ENCODE assay signal across 13 cellular contexts in the genomic region with DNA sequence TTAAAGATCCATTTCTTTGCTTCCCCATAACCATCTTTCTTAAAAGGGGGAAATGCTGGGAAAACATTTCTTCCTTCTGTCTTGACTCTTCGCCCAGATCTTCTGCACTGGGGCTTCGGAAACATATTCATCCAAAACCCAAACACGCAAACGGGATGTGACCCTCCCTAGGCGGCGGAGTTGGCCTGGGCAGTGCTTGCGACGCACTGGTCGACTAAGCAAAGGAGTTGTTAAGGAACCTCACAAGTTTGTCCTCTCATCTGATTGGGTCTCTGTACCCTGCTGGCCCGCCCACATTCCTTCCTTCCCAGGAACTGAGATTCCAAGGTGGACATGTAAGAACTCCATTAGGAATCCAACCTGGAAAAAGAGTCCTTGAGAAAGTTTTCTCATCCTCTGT. TPM values are rescaled to one million over a fixed set of nuclear protein-coding genes. Genes with fewer than 3 reads are reported as not detected.
DNase-seq lines count a peak whose midpoint lies in the region; ATAC-seq, FAIRE-seq and TF ChIP-seq lines count a peak whose summit lies in the region.
"Had no signal": no experiment of that assay in that cellular context is flagged by ENCODE, and none has a peak within 500 bp of the region (broad histone marks: within the 10 kb centered on the region; RNA-seq: fewer than 3 reads in every experiment).

No MANE protein-coding gene starts in this region.

- ATAC-seq in HepG2 (no peak), right cardiac atrium (peak; percentile 74 to 79)
- ATAC-seq: A549 had no signal

- CTCF ChIA-PET in HepG2 (lab: Yijun Ruan, JAX; ENCODE audit: low intra/inter-chr PET ratio, low total read pairs): no interaction called here
- CTCF ChIA-PET in Calu3 (lab: Charles Lee): no interaction called here

- no peak overlapping the region for H3K4me2 ChIP-seq in HepG2 (ENCODE audit: low read depth, low read length)
- H3K4me2 ChIP-seq: A549 had no signal

- H3K79me2 ChIP-seq in HepG2 (ENCODE audit: insufficient read depth, low read length): no peaks in the 10 kb centered on the region

- intact Hi-C loops in HepG2 (cut with micrococcal nuclease; ENCODE audit: unreplicated experiment) (no loop called here), right cardiac atrium (cut with DNase I) (no loop called here), ovary (cut with DNase I) (loop anchor here in 2 of 4 donors (10.0 kb wide), 3 partner anchors 190 to 600 kb away; no protein-coding TSS in a partner anchor), Calu3 (cut with micrococcal nuclease; ENCODE audit: unreplicated experiment) (no loop called here)

- H3K9ac ChIP-seq in liver (ENCODE audit: low read depth in 1 of 2, low read length in 2 of 2): no peak overlapping the region
- H3K9ac ChIP-seq in HepG2 (ENCODE audit: insufficient read depth, low read depth, low read length): no peak overlapping the region

- H3K27me3 Mint-ChIP-seq in Calu3 (ENCODE audit: unreplicated experiment): no peaks in the 10 kb centered on the region

- peaks cover 7% of the 10 kb centered on the region for H3K36me3 Mint-ChIP-seq in Calu3 (ENCODE audit: insufficient read depth, unreplicated experiment)

- peaks cover 0 to 5% (median 3%) of the 10 kb centered on the region in 4 donors for H3K27me3 ChIP-seq in liver (ENCODE audit: control insufficient read depth in 4 of 4, insufficient read depth in 4 of 4, low read length in 3 of 4)
- H3K27me3 ChIP-seq in HepG2 (ENCODE audit: control insufficient read depth in 1 of 2, insufficient read depth in 2 of 2, low read length in 2 of 2): no peaks in the 10 kb centered on the region
- H3K27me3 ChIP-seq in right cardiac atrium (ENCODE audit: control insufficient read depth, insufficient read depth): no peaks in the 10 kb centered on the region
- H3K27me3 ChIP-seq in ovary: no peaks in the 10 kb centered on the region

- H3K9me3 ChIP-seq in liver (ENCODE audit: control insufficient read depth in 4 of 4, low read length in 3 of 4) (no peaks in the 10 kb centered on the region), HepG2 (ENCODE audit: low read length) (peaks cover 54% of the 10 kb centered on the region), right cardiac atrium (ENCODE audit: control insufficient read depth, low read length) (no peaks in the 10 kb centered on the region), ovary (no peaks in the 10 kb centered on the region)
- H3K9me3 ChIP-seq: A549 had no signal

- DNase-seq in HepG2 (ENCODE audit: low spot score): no peak
- DNase-seq in right cardiac atrium: peak; percentile 73 to 86 (median 80)
- DNase-seq in ovary: peak; percentile 72 to 85 (median 83)
- no peak for DNase-seq in stimulated activated CD4-positive, alpha-beta T cell treated with anti-CD3 and anti-CD28 coated beads, Interleukin-2, amount 100 ng/mL, for 24 hours
- no peak for DNase-seq in NCI-H446 (lab: John Stamatoyannopoulos, UW)
- DNase-seq in KBM-7: no peak
- no peak for DNase-seq in Calu3
- DNase-seq: activated CD4-positive, alpha-beta T cell treated with anti-CD3 and anti-CD28 coated beads, Interleukin-2, amount 50 U/mL, for 48 hours; NCI-H1694 treated with DMSO at 0.1 percent for 48 hours; stimulated activated CD4-positive, alpha-beta T cell treated with anti-CD3 and anti-CD28 coated beads, Interleukin-12 subunit alpha, Interleukin-12 subunit beta, amount 100 ng/mL, for 4 hours had no signal

- H3K9me3 Mint-ChIP-seq in Calu3 (ENCODE audit: low read depth, unreplicated experiment): no peaks in the 10 kb centered on the region

- H3K4me1 ChIP-seq in liver (ENCODE audit: control insufficient read depth in 4 of 4, insufficient read depth in 4 of 4, low read length in 3 of 4) (peaks cover 0 to 27% (median 19%) of the 10 kb centered on the region in 4 donors), HepG2 (ENCODE audit: insufficient read depth, low read length) (no peaks in the 10 kb centered on the region), right cardiac atrium (ENCODE audit: control insufficient read depth, insufficient read depth, low read length) (no peaks in the 10 kb centered on the region), ovary (ENCODE audit: insufficient read depth) (peaks cover 14% of the 10 kb centered on the region)
- H3K4me1 ChIP-seq: A549 had no signal

- H3K36me3 ChIP-seq in liver (ENCODE audit: control insufficient read depth in 4 of 4, insufficient read depth in 3 of 4, low read depth in 1 of 4, low read length in 3 of 4): no peaks in the 10 kb centered on the region
- H3K36me3 ChIP-seq in HepG2 (replicated peaks in 1 of 2; ENCODE audit: control insufficient read depth in 1 of 2, insufficient read depth in 2 of 2, low read length in 2 of 2): no peaks in the 10 kb centered on the region
- no peaks in the 10 kb centered on the region for H3K36me3 ChIP-seq in ovary

- in situ Hi-C loops in HepG2 (cut with HindIII; ENCODE audit: extremely low pct_ligation_motif_present, low pct_unique_long_range_greater_than_20kb): no loop called here
- in situ Hi-C loops in KBM-7 (cut with MboI; ENCODE audit: low pct_unique_long_range_greater_than_20kb, low sequenced_read_pairs): no loop called here

- TF ChIP-seq RAD21 in liver (IDR thresholded peaks at IDR 0.05) (peak in 1 of 2 donors; percentile 11), HepG2 (CRISPR knock-in tag; IDR thresholded peaks at IDR 0.05) (no peak)

- BruUV-seq in HepG2 (replicated peaks; lab: Mats Ljungman, UMichigan) (no TSS peak), Calu3 (replicated peaks; lab: Mats Ljungman, UMichigan) (no TSS peak)

- no peaks in the 10 kb centered on the region for H4K20me1 ChIP-seq in HepG2 (ENCODE audit: insufficient read depth, low read length)

- TF ChIP-seq POLR2A in HepG2 (IDR thresholded peaks at IDR 0.05; ENCODE audit: insufficient read depth in 1 of 2, low read depth in 2 of 2, low read length in 2 of 2): no peak
- TF ChIP-seq POLR2A in ovary (IDR thresholded peaks at IDR 0.05): peak; percentile 65

- no peak overlapping the region for H2AFZ ChIP-seq in HepG2 (ENCODE audit: low read length)

- TF ChIP-seq EP300 in HepG2 (IDR thresholded peaks at IDR 0.05; ENCODE audit: low read depth in 2 of 2, low read length in 2 of 2) (no peak), HepG2 (CRISPR knock-in tag; IDR thresholded peaks at IDR 0.05; ENCODE audit: borderline replicate concordance) (no peak), ovary (IDR thresholded peaks at IDR 0.05) (no peak)

- POLR2A ChIA-PET in HepG2 (lab: Yijun Ruan, JAX): no interaction called here

- H3K4me1 Mint-ChIP-seq in Calu3 (ENCODE audit: low read depth, unreplicated experiment): no peaks in the 10 kb centered on the region

- FAIRE-seq in HepG2 (lab: Jason Lieb, UNC): no peak
- FAIRE-seq: A549 had no signal

- no peak for TF ChIP-seq CTCF in liver (IDR thresholded peaks at IDR 0.05; ENCODE audit: low read depth, low read length, missing input control)
- TF ChIP-seq CTCF in HepG2 (CRISPR knock-in tag; IDR thresholded peaks at IDR 0.05): no peak
- no peak for TF ChIP-seq CTCF in ovary (IDR thresholded peaks at IDR 0.05)
- no peak for TF ChIP-seq CTCF in Calu3 (IDR thresholded peaks at IDR 0.05; ENCODE audit: unreplicated experiment)

- H3K4me3 ChIP-seq in liver (ENCODE audit: low read depth in 1 of 3, low read length in 3 of 3) (no peak overlapping the region), HepG2 (replicated peaks in 1 of 3; ENCODE audit: insufficient read depth in 1 of 3, low read depth in 2 of 3, low read length in 3 of 3) (no peak overlapping the region), right cardiac atrium (ENCODE audit: low read length) (peak overlapping the region; percentile 18), ovary (peak overlapping the region; percentile 67)
- H3K4me3 ChIP-seq: A549 had no signal

- H3K27ac Mint-ChIP-seq in Calu3 (ENCODE audit: unreplicated experiment): no peak overlapping the region

- WGBS in liver: 82% methylated on average over 10 of the region's 10 CpGs
- WGBS in HepG2 (ENCODE audit: low lambda C conversion rate): 47% methylated on average over 10 of the region's 10 CpGs
- WGBS in right cardiac atrium: 73% methylated on average over 10 of the region's 10 CpGs
- WGBS in ovary, 3 donors: 16 to 24% (median 19%) methylated on average over 10 of the region's 10 CpGs

- H3K27ac ChIP-seq in liver (ENCODE audit: low read depth in 1 of 2, low read length in 2 of 2): peak overlapping the region; percentile 6 to 47
- H3K27ac ChIP-seq in HepG2 (ENCODE audit: extremely low read length, insufficient read depth, low read length): no peak overlapping the region
- H3K27ac ChIP-seq in right cardiac atrium (ENCODE audit: low read length): no peak overlapping the region
- H3K27ac ChIP-seq in ovary: peak overlapping the region; percentile 24 to 94
- H3K27ac ChIP-seq: A549, RWPE1 had no signal

- no peak overlapping the region for H3K4me3 Mint-ChIP-seq in Calu3 (ENCODE audit: low read depth, unreplicated experiment)

RNA-seq across cellular contexts. Expression of a gene that starts 2.5 kb away (rescaled TPM):
- total RNA-seq in liver: 1 to 10 TPM in 1 of 2 donors, under 1 TPM in 1; 0.92 to 2.5 TPM
- under 1 TPM; 0.43 to 0.47 TPM for polyA plus RNA-seq in liver
- total RNA-seq in HepG2 (2016; rRNA removed; fragmentation: Illumina TruSeq; extraction: Trizol): not detected in 2 replicates
- total RNA-seq in HepG2 (2016; cell fraction: cytosol; rRNA removed; fragmentation: Illumina TruSeq; extraction: Trizol; ENCODE audit: low read depth): not detected in 2 replicates
- total RNA-seq in HepG2 (2016; cell fraction: insoluble cytoplasmic fraction; rRNA removed; fragmentation: Illumina TruSeq; extraction: Trizol): not detected in 2 replicates
- total RNA-seq in HepG2 (2016; cell fraction: membrane; rRNA removed; fragmentation: Illumina TruSeq; extraction: Trizol): not detected in 2 replicates
- not detected in 2 replicates for total RNA-seq in HepG2 (2016; cell fraction: nucleus; rRNA removed; fragmentation: Illumina TruSeq; extraction: Trizol)
- polyA plus RNA-seq in HepG2 (2011; rRNA removed): not detected in 2 replicates
- polyA plus RNA-seq in HepG2 (2011; cell fraction: cytosol; rRNA removed): not detected in 2 replicates
- polyA plus RNA-seq in HepG2 (2011; cell fraction: nucleus; rRNA removed): not detected in 2 replicates
- not detected in 2 replicates for polyA plus RNA-seq in HepG2 (2012)
- not detected in 2 replicates for polyA plus RNA-seq in HepG2 (2016; cell fraction: cytosol; fragmentation: Illumina TruSeq; extraction: Trizol; ENCODE audit: low read depth)
- polyA plus RNA-seq in HepG2 (2016; cell fraction: insoluble cytoplasmic fraction; fragmentation: Illumina TruSeq; extraction: Trizol; ENCODE audit: low read depth): not detected in 2 replicates
- not detected in 2 replicates for polyA plus RNA-seq in HepG2 (2016; cell fraction: membrane; fragmentation: Illumina TruSeq; extraction: Trizol; ENCODE audit: low read depth)
- polyA plus RNA-seq in HepG2 (2016; cell fraction: nucleus; fragmentation: Illumina TruSeq; extraction: Trizol; ENCODE audit: insufficient read depth, low read depth): not detected in 2 replicates
- polyA minus RNA-seq in HepG2 (2011; rRNA and poly(A)+ RNA removed; ENCODE audit: low replicate concordance): 6.9 TPM in 1 of 2 replicates, not detected in the other
- 0.09 TPM in 1 of 2 replicates, not detected in the other for polyA minus RNA-seq in HepG2 (2011; cell fraction: cytosol; rRNA and poly(A)+ RNA removed)
- polyA minus RNA-seq in HepG2 (2011; cell fraction: nucleus; rRNA and poly(A)+ RNA removed): under 0.01 TPM in 1 of 2 replicates, not detected in the other
- 1 to 10 TPM; 2.1 to 4.8 (median 3.0) TPM for total RNA-seq in right cardiac atrium
- polyA plus RNA-seq in right cardiac atrium: 1.3 TPM
- total RNA-seq in ovary: 10 to 100 TPM in 6 of 7 donors, 1 to 10 TPM in 1; 9.2 to 33.2 (median 21.0) TPM
- 10 to 100 TPM; 11.0 to 37.3 TPM for polyA plus RNA-seq in ovary
- not detected in 2 replicates for total RNA-seq in Calu3 (2022)
- polyA plus RNA-seq: A549 had no signal

Comparison
In these comparisons a context has a peak if more than half of its experiments do, and no peak if none do; other contexts are left out.
1. H3K27ac ChIP-seq: peak in liver (2 of 2) and ovary (2 of 2); none in HepG2 (single experiment) and right cardiac atrium (single experiment).
2. H3K4me3 ChIP-seq: peak in right cardiac atrium (single experiment) and ovary (single experiment); none in liver (0 of 3) and HepG2 (0 of 3).
3. DNase-seq: peak in right cardiac atrium (3 of 3) and ovary (5 of 5); none in HepG2 (single experiment), stimulated activated CD4-positive, alpha-beta T cell treated with anti-CD3 and anti-CD28 coated beads, Interleukin-2, amount 100 ng/mL, for 24 hours (0 of 2), NCI-H446 (0 of 2), KBM-7 (single experiment) and Calu3 (single experiment).